In genomic region chr1:185966487-185966886, GRCh38 we compare ENCODE assay signal across 23 cellular contexts.
DNase-seq lines count a peak whose midpoint lies in the region; TF ChIP-seq lines count a peak whose summit lies in the region.
"Had no signal": no experiment of that assay in that cellular context is flagged by ENCODE, and none has a peak within 500 bp of the region (broad histone marks: within the 10 kb centered on the region; RNA-seq: fewer than 3 reads in every experiment).

No MANE protein-coding gene starts in this region.

- DNase-seq in AG10803 (ENCODE audit: low read depth) (peak; percentile 64), amniotic epithelial cell (ENCODE audit: low read depth) (peak; percentile 1), fibroblast of pulmonary artery (ENCODE audit: low read depth) (peak; percentile 46), mesendoderm (no peak), cerebellar nuclear complex (lab: John Stamatoyannopoulos, UW) (no peak), NCI-H226 (no peak)
- DNase-seq in central memory CD4-positive, alpha-beta T cell = no peak
- DNase-seq: activated CD4-positive, alpha-beta T cell treated with anti-CD3 and anti-CD28 coated beads, Interleukin-2, amount 50 U/mL, for 1 hour; activated CD8-positive, alpha-beta memory T cell treated with anti-CD3 and anti-CD28 coated beads, Interleukin-2, amount 50 U/mL, for 4 hours; caudate nucleus; COR-L47; islet precursor cell; NCI-H1105; NCI-H2107; NCI-H510A treated with DMSO at 0.1 percent for 48 hours; Peyer's patch; right cardiac atrium; stimulated activated CD8-positive, alpha-beta memory T cell treated with anti-CD3 and anti-CD28 coated beads, Interleukin-4, amount 100 ng/mL, for 48 hours; uterus had no signal

- no peak overlapping the region for H2BK15ac ChIP-seq in mesendoderm (replicated peaks; ENCODE audit: low read depth)

- H3K27ac ChIP-seq in rectal smooth muscle tissue (ENCODE audit: low read depth, low read length) (peak overlapping the region; percentile 68), mesendoderm (ENCODE audit: low read depth, low read length) (no peak overlapping the region)
- H3K27ac ChIP-seq: BLaER1, epithelial cell of prostate, uterus had no signal

- H4K8ac ChIP-seq in mesendoderm (ENCODE audit: low read depth, low read length) = no peak overlapping the region

- H3K18ac ChIP-seq in mesendoderm (ENCODE audit: low read length) = no peak overlapping the region

- no peaks in the 10 kb centered on the region for H3K79me1 ChIP-seq in mesendoderm (ENCODE audit: low read length)

- H3K4me1 ChIP-seq in rectal smooth muscle tissue (ENCODE audit: control insufficient read depth, insufficient read depth, low read length) (no peaks in the 10 kb centered on the region), mesendoderm (ENCODE audit: control insufficient read depth, low read depth, low read length) (no peaks in the 10 kb centered on the region)
- H3K4me1 ChIP-seq: Peyer's patch, uterus had no signal

- no peak overlapping the region for H3K4me2 ChIP-seq in mesendoderm (ENCODE audit: low read length)
- H3K4me2 ChIP-seq: BLaER1, GM23338 had no signal

- no peak overlapping the region for H2BK120ac ChIP-seq in mesendoderm (ENCODE audit: low read depth, low read length)

- H3K36me3 ChIP-seq in rectal smooth muscle tissue (ENCODE audit: control insufficient read depth, insufficient read depth, low read length) (no peaks in the 10 kb centered on the region), mesendoderm (ENCODE audit: control insufficient read depth, insufficient read depth, low read length) (no peaks in the 10 kb centered on the region)
- H3K36me3 ChIP-seq: BLaER1, Peyer's patch, uterus had no signal

- TF ChIP-seq CTCF in AG10803 (conservative IDR thresholded peaks at IDR 0.05; ENCODE audit: low read length) = no peak
- no peak for TF ChIP-seq CTCF in fibroblast of pulmonary artery (IDR thresholded peaks at IDR 0.05; ENCODE audit: low read length, missing control alignments)

- no peak overlapping the region for H3K4ac ChIP-seq in mesendoderm (ENCODE audit: low read depth, low read length)

- WGBS in mesendoderm (ENCODE audit: extremely low coverage, insufficient coverage, low lambda C conversion rate) = no CpG with 5 or more reads among the region's 2 CpGs

- no peak overlapping the region for H3K56ac ChIP-seq in mesendoderm (ENCODE audit: low read length)

- no peak overlapping the region for H4K5ac ChIP-seq in mesendoderm (ENCODE audit: low read length)

- H3K9ac ChIP-seq in rectal smooth muscle tissue (ENCODE audit: low read length) = no peak overlapping the region
- H3K9ac ChIP-seq in mesendoderm (ENCODE audit: low read length) = no peak overlapping the region
- H3K9ac ChIP-seq: BLaER1 had no signal

- H3K4me3 ChIP-seq in AG10803 (ENCODE audit: low read length) (no peak overlapping the region), fibroblast of pulmonary artery (replicated peaks; ENCODE audit: low read depth, low read length) (no peak overlapping the region), rectal smooth muscle tissue (ENCODE audit: low read length) (no peak overlapping the region), mesendoderm (ENCODE audit: low read length) (no peak overlapping the region)
- H3K4me3 ChIP-seq: BLaER1, GM23338, Peyer's patch, uterus had no signal

- H3K79me2 ChIP-seq in mesendoderm (ENCODE audit: control insufficient read depth, insufficient read depth, low read length) = no peaks in the 10 kb centered on the region

- H2AK5ac ChIP-seq in mesendoderm (ENCODE audit: low read length) = no peak overlapping the region

- H3K23ac ChIP-seq in mesendoderm (ENCODE audit: low read length) = no peak overlapping the region

- H2BK5ac ChIP-seq in mesendoderm (ENCODE audit: low read length) = no peak overlapping the region

- H3K27me3 ChIP-seq in rectal smooth muscle tissue (ENCODE audit: control insufficient read depth, insufficient read depth, low read length) (no peaks in the 10 kb centered on the region), mesendoderm (ENCODE audit: insufficient read depth, low read length, poor library complexity) (no peaks in the 10 kb centered on the region)
- H3K27me3 ChIP-seq: BLaER1, Peyer's patch, uterus had no signal

Comparison
In these comparisons a context has a peak if more than half of its experiments do, and no peak if none do; other contexts are left out.
1. DNase-seq: peak in AG10803 (single experiment), amniotic epithelial cell (single experiment) and fibroblast of pulmonary artery (single experiment); none in mesendoderm (single experiment), cerebellar nuclear complex (0 of 2), central memory CD4-positive, alpha-beta T cell (single experiment) and NCI-H226 (single experiment).